Comparison of ENCODE assay signal across 1 cellular context in the genomic region with DNA sequence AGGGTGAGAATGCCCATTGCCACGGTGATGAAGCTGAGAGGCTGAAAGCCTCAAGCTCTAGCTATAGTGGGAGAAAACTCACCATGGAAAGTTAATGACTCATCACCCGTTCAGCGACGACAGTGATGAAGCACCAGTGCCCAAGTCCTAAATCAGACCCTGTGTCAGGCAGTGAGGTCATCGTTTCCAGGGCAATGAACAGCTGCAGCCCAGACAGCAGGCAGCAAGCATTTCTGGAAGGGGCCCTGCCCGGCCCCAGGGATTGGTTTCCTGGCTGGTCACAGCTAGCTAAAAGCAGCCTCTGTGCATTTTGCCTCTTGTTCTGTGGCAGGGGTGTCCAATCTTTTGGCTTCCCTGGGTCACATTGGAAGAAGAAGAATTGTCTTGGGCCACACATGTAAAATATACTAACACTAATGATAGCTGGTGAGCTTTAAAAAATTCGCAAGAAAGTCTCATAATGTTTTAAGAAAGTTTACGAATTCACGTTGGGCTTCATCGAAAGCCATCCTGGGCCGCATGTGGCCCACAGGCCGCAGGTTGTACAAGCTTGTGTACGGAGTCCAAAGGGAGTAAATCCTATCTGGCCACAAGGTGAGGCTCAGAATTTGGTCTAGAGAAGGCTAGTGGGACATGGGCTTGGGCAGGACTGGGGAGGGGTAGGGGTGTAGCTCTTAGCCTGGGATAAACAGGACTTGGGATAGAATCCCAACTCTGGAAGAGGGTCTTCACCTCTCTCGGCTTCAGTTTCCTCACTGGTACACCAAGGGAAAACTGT.
TF ChIP-seq lines count a peak whose summit lies in the region.

No MANE protein-coding gene starts in this region.

TF ChIP-seq in K562, 482 proteins besides CTCF, POLR2A, EP300 and RAD21 (continued from another document and continues in another):
- TF ChIP-seq ZBTB12 (CRISPR knock-in tag; IDR thresholded peaks at IDR 0.05) = 0 out of 2 replicates have a peak, but pooled peaks have one; percentile 36
- TF ChIP-seq, protein P1, sequence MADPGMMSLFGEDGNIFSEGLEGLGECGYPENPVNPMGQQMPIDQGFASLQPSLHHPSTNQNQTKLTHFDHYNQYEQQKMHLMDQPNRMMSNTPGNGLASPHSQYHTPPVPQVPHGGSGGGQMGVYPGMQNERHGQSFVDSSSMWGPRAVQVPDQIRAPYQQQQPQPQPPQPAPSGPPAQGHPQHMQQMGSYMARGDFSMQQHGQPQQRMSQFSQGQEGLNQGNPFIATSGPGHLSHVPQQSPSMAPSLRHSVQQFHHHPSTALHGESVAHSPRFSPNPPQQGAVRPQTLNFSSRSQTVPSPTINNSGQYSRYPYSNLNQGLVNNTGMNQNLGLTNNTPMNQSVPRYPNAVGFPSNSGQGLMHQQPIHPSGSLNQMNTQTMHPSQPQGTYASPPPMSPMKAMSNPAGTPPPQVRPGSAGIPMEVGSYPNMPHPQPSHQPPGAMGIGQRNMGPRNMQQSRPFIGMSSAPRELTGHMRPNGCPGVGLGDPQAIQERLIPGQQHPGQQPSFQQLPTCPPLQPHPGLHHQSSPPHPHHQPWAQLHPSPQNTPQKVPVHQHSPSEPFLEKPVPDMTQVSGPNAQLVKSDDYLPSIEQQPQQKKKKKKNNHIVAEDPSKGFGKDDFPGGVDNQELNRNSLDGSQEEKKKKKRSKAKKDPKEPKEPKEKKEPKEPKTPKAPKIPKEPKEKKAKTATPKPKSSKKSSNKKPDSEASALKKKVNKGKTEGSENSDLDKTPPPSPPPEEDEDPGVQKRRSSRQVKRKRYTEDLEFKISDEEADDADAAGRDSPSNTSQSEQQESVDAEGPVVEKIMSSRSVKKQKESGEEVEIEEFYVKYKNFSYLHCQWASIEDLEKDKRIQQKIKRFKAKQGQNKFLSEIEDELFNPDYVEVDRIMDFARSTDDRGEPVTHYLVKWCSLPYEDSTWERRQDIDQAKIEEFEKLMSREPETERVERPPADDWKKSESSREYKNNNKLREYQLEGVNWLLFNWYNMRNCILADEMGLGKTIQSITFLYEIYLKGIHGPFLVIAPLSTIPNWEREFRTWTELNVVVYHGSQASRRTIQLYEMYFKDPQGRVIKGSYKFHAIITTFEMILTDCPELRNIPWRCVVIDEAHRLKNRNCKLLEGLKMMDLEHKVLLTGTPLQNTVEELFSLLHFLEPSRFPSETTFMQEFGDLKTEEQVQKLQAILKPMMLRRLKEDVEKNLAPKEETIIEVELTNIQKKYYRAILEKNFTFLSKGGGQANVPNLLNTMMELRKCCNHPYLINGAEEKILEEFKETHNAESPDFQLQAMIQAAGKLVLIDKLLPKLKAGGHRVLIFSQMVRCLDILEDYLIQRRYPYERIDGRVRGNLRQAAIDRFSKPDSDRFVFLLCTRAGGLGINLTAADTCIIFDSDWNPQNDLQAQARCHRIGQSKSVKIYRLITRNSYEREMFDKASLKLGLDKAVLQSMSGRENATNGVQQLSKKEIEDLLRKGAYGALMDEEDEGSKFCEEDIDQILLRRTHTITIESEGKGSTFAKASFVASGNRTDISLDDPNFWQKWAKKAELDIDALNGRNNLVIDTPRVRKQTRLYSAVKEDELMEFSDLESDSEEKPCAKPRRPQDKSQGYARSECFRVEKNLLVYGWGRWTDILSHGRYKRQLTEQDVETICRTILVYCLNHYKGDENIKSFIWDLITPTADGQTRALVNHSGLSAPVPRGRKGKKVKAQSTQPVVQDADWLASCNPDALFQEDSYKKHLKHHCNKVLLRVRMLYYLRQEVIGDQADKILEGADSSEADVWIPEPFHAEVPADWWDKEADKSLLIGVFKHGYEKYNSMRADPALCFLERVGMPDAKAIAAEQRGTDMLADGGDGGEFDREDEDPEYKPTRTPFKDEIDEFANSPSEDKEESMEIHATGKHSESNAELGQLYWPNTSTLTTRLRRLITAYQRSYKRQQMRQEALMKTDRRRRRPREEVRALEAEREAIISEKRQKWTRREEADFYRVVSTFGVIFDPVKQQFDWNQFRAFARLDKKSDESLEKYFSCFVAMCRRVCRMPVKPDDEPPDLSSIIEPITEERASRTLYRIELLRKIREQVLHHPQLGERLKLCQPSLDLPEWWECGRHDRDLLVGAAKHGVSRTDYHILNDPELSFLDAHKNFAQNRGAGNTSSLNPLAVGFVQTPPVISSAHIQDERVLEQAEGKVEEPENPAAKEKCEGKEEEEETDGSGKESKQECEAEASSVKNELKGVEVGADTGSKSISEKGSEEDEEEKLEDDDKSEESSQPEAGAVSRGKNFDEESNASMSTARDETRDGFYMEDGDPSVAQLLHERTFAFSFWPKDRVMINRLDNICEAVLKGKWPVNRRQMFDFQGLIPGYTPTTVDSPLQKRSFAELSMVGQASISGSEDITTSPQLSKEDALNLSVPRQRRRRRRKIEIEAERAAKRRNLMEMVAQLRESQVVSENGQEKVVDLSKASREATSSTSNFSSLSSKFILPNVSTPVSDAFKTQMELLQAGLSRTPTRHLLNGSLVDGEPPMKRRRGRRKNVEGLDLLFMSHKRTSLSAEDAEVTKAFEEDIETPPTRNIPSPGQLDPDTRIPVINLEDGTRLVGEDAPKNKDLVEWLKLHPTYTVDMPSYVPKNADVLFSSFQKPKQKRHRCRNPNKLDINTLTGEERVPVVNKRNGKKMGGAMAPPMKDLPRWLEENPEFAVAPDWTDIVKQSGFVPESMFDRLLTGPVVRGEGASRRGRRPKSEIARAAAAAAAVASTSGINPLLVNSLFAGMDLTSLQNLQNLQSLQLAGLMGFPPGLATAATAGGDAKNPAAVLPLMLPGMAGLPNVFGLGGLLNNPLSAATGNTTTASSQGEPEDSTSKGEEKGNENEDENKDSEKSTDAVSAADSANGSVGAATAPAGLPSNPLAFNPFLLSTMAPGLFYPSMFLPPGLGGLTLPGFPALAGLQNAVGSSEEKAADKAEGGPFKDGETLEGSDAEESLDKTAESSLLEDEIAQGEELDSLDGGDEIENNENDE (IDR thresholded peaks at IDR 0.05; ENCODE audit: low read depth, low read length) = no peak
- TF ChIP-seq KLF6 (CRISPR knock-in tag; IDR thresholded peaks at IDR 0.05; ENCODE audit: borderline replicate concordance) = no peak
- TF ChIP-seq, protein P2, sequence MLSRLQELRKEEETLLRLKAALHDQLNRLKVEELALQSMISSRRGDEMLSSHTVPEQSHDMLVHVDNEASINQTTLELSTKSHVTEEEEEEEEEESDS (CRISPR knock-in tag; IDR thresholded peaks at IDR 0.05) = no peak
- TF ChIP-seq CUX1 (CRISPR knock-in tag; IDR thresholded peaks at IDR 0.05) = no peak
- no peak for TF ChIP-seq KAT7 (CRISPR knock-in tag; IDR thresholded peaks at IDR 0.05; ENCODE audit: borderline replicate concordance)
- no peak for TF ChIP-seq ESRRB (CRISPR knock-in tag; IDR thresholded peaks at IDR 0.05; ENCODE audit: borderline replicate concordance)
- TF ChIP-seq ZFP1 (CRISPR knock-in tag; IDR thresholded peaks at IDR 0.05) = no peak
- no peak for TF ChIP-seq HDGF (IDR thresholded peaks at IDR 0.05)
- TF ChIP-seq KDM1A (IDR thresholded peaks at IDR 0.05) = no peak
- TF ChIP-seq, protein P3, sequence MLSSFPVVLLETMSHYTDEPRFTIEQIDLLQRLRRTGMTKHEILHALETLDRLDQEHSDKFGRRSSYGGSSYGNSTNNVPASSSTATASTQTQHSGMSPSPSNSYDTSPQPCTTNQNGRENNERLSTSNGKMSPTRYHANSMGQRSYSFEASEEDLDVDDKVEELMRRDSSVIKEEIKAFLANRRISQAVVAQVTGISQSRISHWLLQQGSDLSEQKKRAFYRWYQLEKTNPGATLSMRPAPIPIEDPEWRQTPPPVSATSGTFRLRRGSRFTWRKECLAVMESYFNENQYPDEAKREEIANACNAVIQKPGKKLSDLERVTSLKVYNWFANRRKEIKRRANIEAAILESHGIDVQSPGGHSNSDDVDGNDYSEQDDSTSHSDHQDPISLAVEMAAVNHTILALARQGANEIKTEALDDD (IDR thresholded peaks at IDR 0.05) = no peak
- no peak for TF ChIP-seq NUFIP1 (IDR thresholded peaks at IDR 0.05; ENCODE audit: partially characterized antibody)
- TF ChIP-seq RFX1 (IDR thresholded peaks at IDR 0.05) = peak; percentile 78
- peak; percentile 58 for TF ChIP-seq C11orf30 (IDR thresholded peaks at IDR 0.05; ENCODE audit: low read depth)
- no peak for TF ChIP-seq FOXK1 (CRISPR knock-in tag; IDR thresholded peaks at IDR 0.05; ENCODE audit: borderline replicate concordance)
- TF ChIP-seq RAD51 (IDR thresholded peaks at IDR 0.05; ENCODE audit: borderline replicate concordance, low read depth) = no peak
- no peak for TF ChIP-seq BCL6 (CRISPR knock-in tag; IDR thresholded peaks at IDR 0.05)
- TF ChIP-seq FOSL1 (tag; conservative IDR thresholded peaks at IDR 0.05) = peak; percentile 90
- peak; percentile 55; the same call in 1 of the 2 replicates for TF ChIP-seq CREM (IDR thresholded peaks at IDR 0.05; ENCODE audit: low read depth)
- TF ChIP-seq, protein P4, sequence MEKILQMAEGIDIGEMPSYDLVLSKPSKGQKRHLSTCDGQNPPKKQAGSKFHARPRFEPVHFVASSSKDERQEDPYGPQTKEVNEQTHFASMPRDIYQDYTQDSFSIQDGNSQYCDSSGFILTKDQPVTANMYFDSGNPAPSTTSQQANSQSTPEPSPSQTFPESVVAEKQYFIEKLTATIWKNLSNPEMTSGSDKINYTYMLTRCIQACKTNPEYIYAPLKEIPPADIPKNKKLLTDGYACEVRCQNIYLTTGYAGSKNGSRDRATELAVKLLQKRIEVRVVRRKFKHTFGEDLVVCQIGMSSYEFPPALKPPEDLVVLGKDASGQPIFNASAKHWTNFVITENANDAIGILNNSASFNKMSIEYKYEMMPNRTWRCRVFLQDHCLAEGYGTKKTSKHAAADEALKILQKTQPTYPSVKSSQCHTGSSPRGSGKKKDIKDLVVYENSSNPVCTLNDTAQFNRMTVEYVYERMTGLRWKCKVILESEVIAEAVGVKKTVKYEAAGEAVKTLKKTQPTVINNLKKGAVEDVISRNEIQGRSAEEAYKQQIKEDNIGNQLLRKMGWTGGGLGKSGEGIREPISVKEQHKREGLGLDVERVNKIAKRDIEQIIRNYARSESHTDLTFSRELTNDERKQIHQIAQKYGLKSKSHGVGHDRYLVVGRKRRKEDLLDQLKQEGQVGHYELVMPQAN (IDR thresholded peaks at IDR 0.05; ENCODE audit: borderline replicate concordance) = no peak
- TF ChIP-seq, protein P5, sequence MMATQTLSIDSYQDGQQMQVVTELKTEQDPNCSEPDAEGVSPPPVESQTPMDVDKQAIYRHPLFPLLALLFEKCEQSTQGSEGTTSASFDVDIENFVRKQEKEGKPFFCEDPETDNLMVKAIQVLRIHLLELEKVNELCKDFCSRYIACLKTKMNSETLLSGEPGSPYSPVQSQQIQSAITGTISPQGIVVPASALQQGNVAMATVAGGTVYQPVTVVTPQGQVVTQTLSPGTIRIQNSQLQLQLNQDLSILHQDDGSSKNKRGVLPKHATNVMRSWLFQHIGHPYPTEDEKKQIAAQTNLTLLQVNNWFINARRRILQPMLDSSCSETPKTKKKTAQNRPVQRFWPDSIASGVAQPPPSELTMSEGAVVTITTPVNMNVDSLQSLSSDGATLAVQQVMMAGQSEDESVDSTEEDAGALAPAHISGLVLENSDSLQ (IDR thresholded peaks at IDR 0.05) = peak; percentile 96
- no peak for TF ChIP-seq ZNF79 (CRISPR knock-in tag; IDR thresholded peaks at IDR 0.05; ENCODE audit: low read depth)
- no peak for TF ChIP-seq NFXL1 (CRISPR knock-in tag; IDR thresholded peaks at IDR 0.05)
- TF ChIP-seq, protein P6, sequence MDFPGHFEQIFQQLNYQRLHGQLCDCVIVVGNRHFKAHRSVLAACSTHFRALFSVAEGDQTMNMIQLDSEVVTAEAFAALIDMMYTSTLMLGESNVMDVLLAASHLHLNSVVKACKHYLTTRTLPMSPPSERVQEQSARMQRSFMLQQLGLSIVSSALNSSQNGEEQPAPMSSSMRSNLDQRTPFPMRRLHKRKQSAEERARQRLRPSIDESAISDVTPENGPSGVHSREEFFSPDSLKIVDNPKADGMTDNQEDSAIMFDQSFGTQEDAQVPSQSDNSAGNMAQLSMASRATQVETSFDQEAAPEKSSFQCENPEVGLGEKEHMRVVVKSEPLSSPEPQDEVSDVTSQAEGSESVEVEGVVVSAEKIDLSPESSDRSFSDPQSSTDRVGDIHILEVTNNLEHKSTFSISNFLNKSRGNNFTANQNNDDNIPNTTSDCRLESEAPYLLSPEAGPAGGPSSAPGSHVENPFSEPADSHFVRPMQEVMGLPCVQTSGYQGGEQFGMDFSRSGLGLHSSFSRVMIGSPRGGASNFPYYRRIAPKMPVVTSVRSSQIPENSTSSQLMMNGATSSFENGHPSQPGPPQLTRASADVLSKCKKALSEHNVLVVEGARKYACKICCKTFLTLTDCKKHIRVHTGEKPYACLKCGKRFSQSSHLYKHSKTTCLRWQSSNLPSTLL (IDR thresholded peaks at IDR 0.05) = no peak
